ENCODE assay signal across 8 cellular contexts in the genomic region with DNA sequence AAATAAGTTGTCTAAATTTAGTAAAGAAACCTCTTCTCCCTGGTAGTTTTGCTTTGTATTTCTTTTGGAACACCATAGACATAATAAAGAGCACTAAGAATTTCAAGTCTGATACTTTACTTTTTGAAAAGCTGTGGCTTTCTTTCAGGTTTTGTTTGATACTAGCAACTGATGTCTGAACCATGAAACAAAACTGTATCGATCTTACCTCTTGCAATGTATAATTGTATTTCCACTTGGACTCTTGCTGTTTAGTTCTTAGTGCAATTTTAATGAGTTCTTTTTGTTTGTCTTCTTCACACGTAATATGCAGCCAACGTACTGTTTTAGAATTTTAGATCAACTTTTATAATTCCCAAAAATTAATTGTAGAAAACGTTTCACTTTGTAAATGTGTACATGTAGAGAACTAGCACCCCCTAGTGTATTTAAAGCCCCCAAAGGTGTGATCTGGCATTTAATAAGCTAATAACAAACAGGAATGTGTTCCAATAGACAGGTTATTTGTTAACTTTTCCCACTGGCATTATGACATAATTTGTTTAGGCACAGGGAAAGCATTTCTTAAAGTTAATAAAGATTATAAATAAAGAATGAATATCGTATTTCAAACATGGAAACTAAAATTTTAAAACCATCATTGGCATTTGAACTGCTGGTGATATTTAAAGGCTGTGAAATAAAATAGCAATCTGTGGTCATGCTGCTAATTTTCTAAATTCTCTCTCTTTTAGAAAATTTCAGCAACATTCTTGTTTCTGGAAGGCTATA.
DNase-seq lines count a peak whose midpoint lies in the region; ATAC-seq and TF ChIP-seq lines count a peak whose summit lies in the region.

No MANE protein-coding gene starts in this region.

- DNase-seq in NCI-H345 (lab: John Stamatoyannopoulos, UW) (peak; percentile 29), NCI-H345 treated with DMSO at 0.1 percent for 48 hours (lab: John Stamatoyannopoulos, UW; ENCODE audit: unreplicated experiment) (no peak), NCI-H69 (lab: John Stamatoyannopoulos, UW) (peak; percentile 40), epithelial cell of proximal tubule (ENCODE audit: low read depth) (no peak), superior temporal gyrus (ENCODE audit: extremely low spot score) (peak; percentile 66), activated T-cell treated with anti-CD3 and anti-CD28 coated beads for 4 hours (no peak)

- TF ChIP-seq CTCF in epithelial cell of proximal tubule (conservative IDR thresholded peaks at IDR 0.05; ENCODE audit: low read depth, low read length) = peak; percentile 39

- ATAC-seq in HG03520 (IDR thresholded peaks at IDR 0.05; ENCODE audit: unreplicated experiment) = no peak
- no peak for ATAC-seq in HG03571 (IDR thresholded peaks at IDR 0.05; ENCODE audit: unreplicated experiment)

- H3K4me3 ChIP-seq in epithelial cell of proximal tubule (ENCODE audit: low read depth, low read length) = no peak overlapping the region

Comparison
In these comparisons a context has a peak if more than half of its experiments do, and no peak if none do; other contexts are left out.
1. DNase-seq: peak in NCI-H345 (single experiment), NCI-H69 (single experiment) and superior temporal gyrus (single experiment); none in NCI-H345 treated with DMSO at 0.1 percent for 48 hours (single experiment), epithelial cell of proximal tubule (single experiment) and activated T-cell treated with anti-CD3 and anti-CD28 coated beads for 4 hours (single experiment).